In the genomic region with DNA sequence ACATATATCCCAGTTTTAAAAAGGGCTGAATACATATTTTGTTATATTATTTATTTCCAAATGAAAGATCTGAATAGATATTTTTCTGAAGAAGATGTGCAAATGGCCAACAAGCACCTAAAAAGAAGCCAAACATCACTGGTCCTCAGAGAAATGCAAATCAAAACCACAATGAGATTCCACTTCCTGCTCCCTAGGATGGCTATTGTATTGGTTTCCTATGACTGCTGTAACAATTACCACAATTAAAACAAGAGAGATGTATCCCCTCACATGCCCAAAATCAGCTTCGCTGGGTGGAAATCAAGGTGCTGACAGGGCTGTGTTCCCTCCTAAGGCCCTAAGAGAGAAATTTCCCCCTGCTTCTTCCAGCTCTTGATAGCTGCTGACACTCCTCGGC, we compare ENCODE assay signal across 14 cellular contexts. TPM values are rescaled to one million over a fixed set of nuclear protein-coding genes. Genes with fewer than 3 reads are reported as not detected.
"Had no signal": no experiment of that assay in that cellular context is flagged by ENCODE, and none has a peak within 500 bp of the region (broad histone marks: within the 10 kb centered on the region; RNA-seq: fewer than 3 reads in every experiment).

No MANE protein-coding gene starts in this region.

- ATAC-seq: activated T-helper 17 cell treated with anti-CD3 and anti-CD28 coated beads, Interleukin-2, amount 50 U/mL, for 72 hours; effector memory CD8-positive, alpha-beta T cell; heart left ventricle; psoas muscle; right lobe of liver; upper lobe of right lung had no signal

- H3K4me3 ChIP-seq: heart left ventricle, psoas muscle, right lobe of liver, thoracic aorta, upper lobe of right lung had no signal

- DNase-seq: activated CD4-positive, alpha-beta T cell treated with anti-CD3 and anti-CD28 coated beads, Interleukin-2, amount 50 U/mL, for 48 hours; activated naive CD4-positive, alpha-beta T cell treated with Interleukin-2 at 50 U/mL for 16 hours; anterior cingulate cortex; effector memory CD8-positive, alpha-beta T cell; heart left ventricle; immature natural killer cell; mesenchymal stem cell; psoas muscle; right lobe of liver; T-helper 9 cell; upper lobe of right lung had no signal

RNA-seq across cellular contexts. Expression of gene ABCB11, which starts 23.2 kb away (rescaled TPM):
- total RNA-seq: activated T-helper 17 cell treated with anti-CD3 and anti-CD28 coated beads, Interleukin-2, amount 50 U/mL, for 72 hours; fibroblast of lung; thoracic aorta had no signal
